13 cellular contexts compared by ENCODE assay signal in genomic region chr10:80416401-80417098, GRCh38. TPM values are rescaled to one million over a fixed set of nuclear protein-coding genes. Genes with fewer than 3 reads are reported as not detected.
DNase-seq lines count a peak whose midpoint lies in the region; ATAC-seq and TF ChIP-seq lines count a peak whose summit lies in the region.
"Had no signal": no experiment of that assay in that cellular context is flagged by ENCODE, and none has a peak within 500 bp of the region (broad histone marks: within the 10 kb centered on the region; RNA-seq: fewer than 3 reads in every experiment).

No MANE protein-coding gene starts in this region.

- H3K4me1 ChIP-seq in gastrocnemius medialis: peaks cover 28 to 39% of the 10 kb centered on the region in 2 donors

- no peaks in the 10 kb centered on the region for H3K27me3 ChIP-seq in gastrocnemius medialis
- H3K27me3 ChIP-seq: ascending aorta had no signal

- no peak for TF ChIP-seq CTCF in gastrocnemius medialis (IDR thresholded peaks at IDR 0.05 in 4 of 5, conservative IDR thresholded peaks at IDR 0.05 in 1 of 5)

- TF ChIP-seq POLR2A in gastrocnemius medialis (IDR thresholded peaks at IDR 0.05): no peak

- ATAC-seq in gastrocnemius medialis (peak; percentile 78 to 80), GM21528 (IDR thresholded peaks at IDR 0.05; ENCODE audit: low FRiP score, unreplicated experiment) (no peak), GM18867 (IDR thresholded peaks at IDR 0.05; ENCODE audit: unreplicated experiment) (no peak)
- ATAC-seq: GM12878; stimulated activated effector memory CD8-positive, alpha-beta T cell treated with anti-CD3 and anti-CD28 coated beads, Interleukin-12 subunit alpha, Interleukin-12 subunit beta, amount 100 ng/mL, for 72 hours had no signal

- no peak for TF ChIP-seq EP300 in Ishikawa (IDR thresholded peaks at IDR 0.05; ENCODE audit: borderline replicate concordance)

- H3K36me3 ChIP-seq in gastrocnemius medialis: no peaks in the 10 kb centered on the region

- intact Hi-C loops in gastrocnemius medialis (cut with DNase I; ENCODE audit: low total_unique reads): no loop called here

- peak; percentile 64 for DNase-seq in dermis blood vessel endothelial cell
- peak; percentile 33 for DNase-seq in kidney tubule cell (ENCODE audit: low spot score)
- DNase-seq in gastrocnemius medialis: peak in 1 of 2 donors; percentile 44
- DNase-seq in HCEC 1CT: no peak
- no peak for DNase-seq in activated naive CD4-positive, alpha-beta T cell treated with anti-CD3 and anti-CD28 coated beads, Interleukin-2, amount 50 U/mL, for 16 hours
- DNase-seq: activated CD4-positive, alpha-beta T cell treated with anti-CD3 and anti-CD28 coated beads, Interleukin-2, amount 10 ng/mL, durations not matched to agents 7 days and 5 days; SHP77 had no signal

- in situ Hi-C loops in gastrocnemius medialis (cut with MboI; ENCODE audit: low sequenced_read_pairs in 4 of 4): no loop called here

- peak overlapping the region; percentile 30 to 74 (median 56) for H3K27ac ChIP-seq in gastrocnemius medialis
- H3K27ac ChIP-seq: ascending aorta had no signal

- TF ChIP-seq RAD21 in Ishikawa (IDR thresholded peaks at IDR 0.05; ENCODE audit: low read depth): no peak

- H3K9me3 ChIP-seq in gastrocnemius medialis: no peaks in the 10 kb centered on the region
- H3K9me3 ChIP-seq: ascending aorta had no signal

- H3K4me3 ChIP-seq in gastrocnemius medialis: no peak overlapping the region
- H3K4me3 ChIP-seq: ascending aorta, GM12878 had no signal

TF ChIP-seq in Ishikawa, 13 proteins besides CTCF, POLR2A, EP300 and RAD21:
- TF ChIP-seq USF1 (IDR thresholded peaks at IDR 0.05) (peak; percentile 43; the same call in 1 of the 2 replicates), CEBPB (IDR thresholded peaks at IDR 0.05) (no peak), NFIC (IDR thresholded peaks at IDR 0.05) (peak; percentile 59)

RNA-seq across cellular contexts. Expression of gene PRXL2A, which starts 8.2 kb away (rescaled TPM):
- total RNA-seq in dermis blood vessel endothelial cell (343 and 346 TPM in 2 replicates), gastrocnemius medialis (10 to 100 TPM; 19.0 to 29.2 (median 22.5) TPM)

RNA-seq across cellular contexts. Expression of gene TSPAN14, which starts 37.6 kb away (rescaled TPM):
- 91.0 and 148 TPM in 2 replicates for total RNA-seq in dermis blood vessel endothelial cell
- 10 to 100 TPM; 22.6 to 29.3 (median 26.9) TPM for total RNA-seq in gastrocnemius medialis

RNA-seq across cellular contexts. Expression of gene DYDC2, which starts 60.0 kb away (rescaled TPM):
- not detected in 2 replicates for total RNA-seq in dermis blood vessel endothelial cell
- total RNA-seq in gastrocnemius medialis: not detected
- total RNA-seq: activated CD4-positive, alpha-beta T cell treated with anti-CD3 and anti-CD28 coated beads, Interleukin-2, amount 10 ng/mL, durations not matched to agents 7 days and 5 days; ascending aorta; GM12878 had no signal

RNA-seq across cellular contexts. Expression of gene DYDC1, which starts 60.0 kb away (rescaled TPM):
- total RNA-seq in dermis blood vessel endothelial cell: not detected in 2 replicates
- total RNA-seq in gastrocnemius medialis: not detected
- total RNA-seq: activated CD4-positive, alpha-beta T cell treated with anti-CD3 and anti-CD28 coated beads, Interleukin-2, amount 10 ng/mL, durations not matched to agents 7 days and 5 days; ascending aorta; GM12878 had no signal

Comparison
In these comparisons a context has a peak if more than half of its experiments do, and no peak if none do; other contexts are left out.
1. DNase-seq: peak in dermis blood vessel endothelial cell (single experiment) and kidney tubule cell (single experiment); none in HCEC 1CT (single experiment) and activated naive CD4-positive, alpha-beta T cell treated with anti-CD3 and anti-CD28 coated beads, Interleukin-2, amount 50 U/mL, for 16 hours (single experiment).
2. ATAC-seq: peak in gastrocnemius medialis (2 of 2); none in GM21528 (single experiment) and GM18867 (single experiment).
3. RNA of gene PRXL2A, which starts 8.2 kb away (total RNA-seq): 343 to 346 TPM in dermis blood vessel endothelial cell; 19.0 to 29.2 TPM in gastrocnemius medialis; every median in the first group is over 10 times any median in the second.